ENCODE assay signal across 8 cellular contexts in the genomic region with DNA sequence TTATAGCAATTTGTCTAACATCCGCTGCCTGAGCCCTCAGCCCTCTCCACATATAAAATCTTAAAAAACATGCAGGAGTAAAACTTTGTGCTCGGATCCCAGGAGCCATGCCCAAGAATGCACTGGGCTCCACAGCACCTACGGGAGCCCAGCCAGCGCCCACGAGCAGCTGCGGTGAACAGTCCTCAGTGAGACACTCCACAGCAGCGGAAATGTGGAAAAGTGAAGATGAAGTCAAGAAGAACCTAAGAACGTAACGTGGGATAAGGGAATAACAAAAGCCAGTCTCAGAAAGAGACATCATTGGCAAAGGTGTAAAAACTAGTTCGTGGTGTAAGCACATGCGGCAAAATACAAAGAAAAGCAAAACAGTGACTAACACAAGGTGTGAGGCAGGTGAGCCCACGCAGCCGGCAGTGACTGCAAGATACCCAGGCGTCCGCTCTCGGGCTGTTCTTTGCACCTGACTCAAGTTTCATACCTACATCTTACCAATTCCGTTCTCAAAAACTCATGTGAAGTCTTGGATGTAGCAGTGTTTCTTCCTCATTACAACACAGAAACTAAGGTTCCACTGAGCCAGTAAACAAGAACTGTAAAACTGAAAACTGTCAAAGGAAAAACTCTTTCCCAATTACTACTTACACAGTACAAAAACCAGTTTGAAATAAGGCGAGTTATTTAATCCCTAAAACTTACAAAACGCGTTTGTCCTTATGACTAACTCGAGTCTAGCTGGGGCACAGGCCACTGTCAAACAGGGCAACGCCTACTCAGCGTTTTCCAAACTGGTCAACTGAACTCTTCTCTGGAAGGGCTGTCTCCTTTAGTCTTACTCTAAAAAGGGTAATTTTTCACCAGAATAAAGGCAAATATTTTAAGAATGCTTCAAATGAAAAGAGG.
DNase-seq lines count a peak whose midpoint lies in the region; ATAC-seq and TF ChIP-seq lines count a peak whose summit lies in the region.

No MANE protein-coding gene starts in this region.

- CTCF ChIA-PET in AG04449 (lab: Yijun Ruan, JAX), result interaction anchor here (0.6 to 1.5 kb wide), 2 partner anchors 16 to 55 kb away, joined by 3 read pairs; a partner anchor contains a TSS

- DNase-seq in AG04449 (ENCODE audit: low read depth, low spot score), result no peak
- DNase-seq in LoVo (ENCODE audit: low spot score), result peak; percentile 23
- DNase-seq in activated T-cell treated with anti-CD3 and anti-CD28 coated beads for 24 hours (ENCODE audit: low read depth), result peak; percentile 61
- peak; percentile 57 for DNase-seq in fibroblast of gingiva (ENCODE audit: low read depth)
- DNase-seq in retina, result peak; percentile 26
- no peak for DNase-seq in hippocampal formation (lab: John Stamatoyannopoulos, UW)

- ATAC-seq in GM21717 (IDR thresholded peaks at IDR 0.05; ENCODE audit: unreplicated experiment), result no peak
- ATAC-seq in GM18867 (IDR thresholded peaks at IDR 0.05; ENCODE audit: unreplicated experiment), result no peak

- H3K4me3 ChIP-seq in AG04449 (ENCODE audit: low read depth, low read length), result peak overlapping the region; percentile 60

- POLR2A ChIA-PET in AG04449 (lab: Yijun Ruan, JAX), result no interaction called here

- TF ChIP-seq CTCF in AG04449 (IDR thresholded peaks at IDR 0.05; ENCODE audit: insufficient read depth, low read length, missing control alignments), result no peak

Comparison
In these comparisons a context has a peak if more than half of its experiments do, and no peak if none do; other contexts are left out.
1. DNase-seq: peak in LoVo (single experiment), activated T-cell treated with anti-CD3 and anti-CD28 coated beads for 24 hours (single experiment), fibroblast of gingiva (single experiment) and retina (single experiment); none in AG04449 (single experiment) and hippocampal formation (0 of 2).